13 cellular contexts compared by ENCODE assay signal in the genomic region with DNA sequence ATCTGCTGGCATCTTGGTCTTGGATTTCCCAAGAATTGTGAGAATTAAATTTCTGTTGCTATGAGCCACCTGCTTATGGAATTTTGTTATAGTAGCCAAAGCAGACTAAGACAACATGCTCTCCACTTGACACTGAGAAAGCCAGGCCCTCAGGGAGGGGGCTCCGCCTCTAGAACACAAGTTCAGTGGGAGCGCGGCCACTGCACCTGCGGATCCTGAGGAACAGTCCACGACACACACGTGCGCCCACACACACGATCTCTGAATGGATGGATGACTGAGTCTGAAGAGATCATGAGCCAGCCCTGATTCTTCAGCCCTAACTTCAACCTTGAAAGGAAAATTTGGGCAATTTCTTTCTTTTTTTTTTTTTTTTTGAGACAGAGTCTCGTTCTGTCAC.
"Had no signal": no experiment of that assay in that cellular context is flagged by ENCODE, and none has a peak within 500 bp of the region (broad histone marks: within the 10 kb centered on the region; RNA-seq: fewer than 3 reads in every experiment).

No MANE protein-coding gene starts in this region.

- H3K27ac Mint-ChIP-seq: activated CD4-positive, alpha-beta T cell treated with anti-CD3 and anti-CD28 coated beads, Interleukin-2, amount 10 ng/mL, durations not matched to agents 7 days and 5 days; activated naive CD4-positive, alpha-beta T cell treated with anti-CD3 and anti-CD28 coated beads, Interleukin-2, amount 50 U/mL, for 24 hours; activated T-helper 17 cell treated with anti-CD3 and anti-CD28 coated beads, Interleukin-2, amount 50 U/mL, for 72 hours; naive thymus-derived CD8-positive, alpha-beta T cell; stimulated activated effector memory CD8-positive, alpha-beta T cell treated with anti-CD3 and anti-CD28 coated beads, Interleukin-12 subunit alpha, Interleukin-12 subunit beta, amount 100 ng/mL, for 72 hours had no signal

- H3K27me3 Mint-ChIP-seq: activated naive CD4-positive, alpha-beta T cell treated with anti-CD3 and anti-CD28 coated beads, Interleukin-2, amount 50 U/mL, for 24 hours had no signal

- H3K27me3 ChIP-seq: transverse colon had no signal

- DNase-seq: activated CD4-positive, alpha-beta T cell treated with anti-CD3 and anti-CD28 coated beads, Interleukin-2, amount 10 ng/mL, durations not matched to agents 7 days and 5 days; activated CD4-positive, CD25-positive, alpha-beta regulatory T cell; activated CD8-positive, alpha-beta memory T cell treated with anti-CD3 and anti-CD28 coated beads for 24 hours; left cardiac atrium; lower lobe of right lung; mucosa of descending colon; T-helper 9 cell; transverse colon had no signal

- H3K9me3 ChIP-seq: lower lobe of right lung, mucosa of descending colon, transverse colon had no signal

- H3K36me3 ChIP-seq: transverse colon had no signal

- H3K27ac ChIP-seq: lower lobe of right lung, transverse colon had no signal

- H3K4me3 Mint-ChIP-seq: activated CD4-positive, alpha-beta T cell treated with anti-CD3 and anti-CD28 coated beads, Interleukin-2, amount 10 ng/mL, durations not matched to agents 7 days and 5 days; activated naive CD4-positive, alpha-beta T cell treated with anti-CD3 and anti-CD28 coated beads, Interleukin-2, amount 50 U/mL, for 24 hours; activated T-helper 17 cell treated with anti-CD3 and anti-CD28 coated beads, Interleukin-2, amount 50 U/mL, for 72 hours; naive thymus-derived CD8-positive, alpha-beta T cell; stimulated activated effector memory CD8-positive, alpha-beta T cell treated with anti-CD3 and anti-CD28 coated beads, Interleukin-12 subunit alpha, Interleukin-12 subunit beta, amount 100 ng/mL, for 72 hours had no signal

- H3K36me3 Mint-ChIP-seq: activated naive CD4-positive, alpha-beta T cell treated with anti-CD3 and anti-CD28 coated beads, Interleukin-2, amount 50 U/mL, for 24 hours; naive thymus-derived CD8-positive, alpha-beta T cell; stimulated activated effector memory CD8-positive, alpha-beta T cell treated with anti-CD3 and anti-CD28 coated beads, Interleukin-12 subunit alpha, Interleukin-12 subunit beta, amount 100 ng/mL, for 72 hours had no signal

- ATAC-seq: activated T-helper 17 cell treated with anti-CD3 and anti-CD28 coated beads, Interleukin-2, amount 50 U/mL, for 72 hours; esophagus mucosa; left cardiac atrium; lower lobe of right lung; mucosa of descending colon; naive thymus-derived CD8-positive, alpha-beta T cell; stimulated activated effector memory CD8-positive, alpha-beta T cell treated with anti-CD3 and anti-CD28 coated beads, Interleukin-12 subunit alpha, Interleukin-12 subunit beta, amount 100 ng/mL, for 72 hours had no signal

- H3K4me3 ChIP-seq: lower lobe of right lung, mucosa of descending colon, transverse colon had no signal

- H3K9me3 Mint-ChIP-seq: activated CD4-positive, alpha-beta T cell treated with anti-CD3 and anti-CD28 coated beads, Interleukin-2, amount 10 ng/mL, durations not matched to agents 7 days and 5 days; activated naive CD4-positive, alpha-beta T cell treated with anti-CD3 and anti-CD28 coated beads, Interleukin-2, amount 50 U/mL, for 24 hours; activated T-helper 17 cell treated with anti-CD3 and anti-CD28 coated beads, Interleukin-2, amount 50 U/mL, for 72 hours; naive thymus-derived CD8-positive, alpha-beta T cell; stimulated activated effector memory CD8-positive, alpha-beta T cell treated with anti-CD3 and anti-CD28 coated beads, Interleukin-12 subunit alpha, Interleukin-12 subunit beta, amount 100 ng/mL, for 72 hours had no signal

- H3K4me1 Mint-ChIP-seq: activated CD4-positive, alpha-beta T cell treated with anti-CD3 and anti-CD28 coated beads, Interleukin-2, amount 10 ng/mL, durations not matched to agents 7 days and 5 days; activated naive CD4-positive, alpha-beta T cell treated with anti-CD3 and anti-CD28 coated beads, Interleukin-2, amount 50 U/mL, for 24 hours; activated T-helper 17 cell treated with anti-CD3 and anti-CD28 coated beads, Interleukin-2, amount 50 U/mL, for 72 hours; stimulated activated effector memory CD8-positive, alpha-beta T cell treated with anti-CD3 and anti-CD28 coated beads, Interleukin-12 subunit alpha, Interleukin-12 subunit beta, amount 100 ng/mL, for 72 hours had no signal
